In genomic region chr6:107153061-107153460, GRCh38 we compare ENCODE assay signal across 14 cellular contexts. TPM values are rescaled to one million over a fixed set of nuclear protein-coding genes. Genes with fewer than 3 reads are reported as not detected.
DNase-seq lines count a peak whose midpoint lies in the region; ATAC-seq, FAIRE-seq and TF ChIP-seq lines count a peak whose summit lies in the region.
"Had no signal": no experiment of that assay in that cellular context is flagged by ENCODE, and none has a peak within 500 bp of the region (broad histone marks: within the 10 kb centered on the region; RNA-seq: fewer than 3 reads in every experiment).

No MANE protein-coding gene starts in this region.

- H3K4me1 Mint-ChIP-seq in endothelial cell (ENCODE audit: unreplicated experiment) = peaks cover 5% of the 10 kb centered on the region
- H3K4me1 Mint-ChIP-seq: immature natural killer cell had no signal

- H3K9me3 ChIP-seq in A549 (no peaks in the 10 kb centered on the region), testis (no peaks in the 10 kb centered on the region)
- H3K9me3 ChIP-seq: gastrocnemius medialis had no signal

- FAIRE-seq in A549 (lab: Jason Lieb, UNC) = no peak
- FAIRE-seq: K562 had no signal

- H3K27me3 ChIP-seq in testis = no peaks in the 10 kb centered on the region
- H3K27me3 ChIP-seq: gastrocnemius medialis had no signal

- H3K4me3 Mint-ChIP-seq in endothelial cell (ENCODE audit: unreplicated experiment) = no peak overlapping the region
- H3K4me3 Mint-ChIP-seq: activated T-helper 1 cell treated with anti-CD3 and anti-CD28 coated beads, Interleukin-12 subunit alpha, Interleukin-12 subunit beta, Interleukin-2, Interleukin-4 antibody, amounts not matched to agents 30 ng/mL and 10 ng/mL and 1 ng/mL, durations not matched to agents 14 hours and 24 hours and 36 hours; effector memory CD8-positive, alpha-beta T cell; immature natural killer cell had no signal

- H3K36me3 ChIP-seq in testis (ENCODE audit: low read depth, missing control alignments) = no peaks in the 10 kb centered on the region
- H3K36me3 ChIP-seq: gastrocnemius medialis had no signal

- 58% methylated on average over 4 of the region's 4 CpGs for WGBS in A549 (ENCODE audit: missing lambda C conversion rate)
- WGBS in testis, 2 donors = 80 to 82% methylated on average over 4 of the region's 4 CpGs

- ATAC-seq in A549 (no peak), left colon (peak; percentile 84), HG03139 (IDR thresholded peaks at IDR 0.05; ENCODE audit: unreplicated experiment) (no peak)
- ATAC-seq: effector memory CD8-positive, alpha-beta T cell; gastrocnemius medialis; K562 had no signal

- TF ChIP-seq RAD21 in A549 (conservative IDR thresholded peaks at IDR 0.05 in 1 of 2, IDR thresholded peaks at IDR 0.05 in 1 of 2) = no peak

- no peak overlapping the region for H3K27ac Mint-ChIP-seq in endothelial cell (ENCODE audit: unreplicated experiment)
- H3K27ac Mint-ChIP-seq: activated T-helper 1 cell treated with anti-CD3 and anti-CD28 coated beads, Interleukin-12 subunit alpha, Interleukin-12 subunit beta, Interleukin-2, Interleukin-4 antibody, amounts not matched to agents 30 ng/mL and 10 ng/mL and 1 ng/mL, durations not matched to agents 14 hours and 24 hours and 36 hours; effector memory CD8-positive, alpha-beta T cell had no signal

- intact Hi-C loops in left colon (cut with DNase I, micrococcal nuclease) = no loop called here
- intact Hi-C loops in testis (cut with DNase I; ENCODE audit: low total_unique reads) = no loop called here

- peak overlapping the region; percentile 47 for H3K4me2 ChIP-seq in A549

- POLR2A ChIA-PET in A549 (lab: Yijun Ruan, JAX) = no interaction called here

- H3K27ac ChIP-seq in A549 (no peak overlapping the region), testis (no peak overlapping the region)
- H3K27ac ChIP-seq: gastrocnemius medialis had no signal

- no peaks in the 10 kb centered on the region for H3K9me3 Mint-ChIP-seq in endothelial cell (ENCODE audit: unreplicated experiment)
- H3K9me3 Mint-ChIP-seq: activated T-helper 1 cell treated with anti-CD3 and anti-CD28 coated beads, Interleukin-12 subunit alpha, Interleukin-12 subunit beta, Interleukin-2, Interleukin-4 antibody, amounts not matched to agents 30 ng/mL and 10 ng/mL and 1 ng/mL, durations not matched to agents 14 hours and 24 hours and 36 hours; effector memory CD8-positive, alpha-beta T cell; immature natural killer cell had no signal

- H3K4me1 ChIP-seq in A549 = peaks cover 15% of the 10 kb centered on the region
- no peaks in the 10 kb centered on the region for H3K4me1 ChIP-seq in testis
- H3K4me1 ChIP-seq: gastrocnemius medialis had no signal

- no peaks in the 10 kb centered on the region for H3K36me3 Mint-ChIP-seq in endothelial cell (ENCODE audit: low read depth, unreplicated experiment)

- DNase-seq in A549 (ENCODE audit: low read depth in 1 of 2, low spot score in 1 of 2) (no peak), HuH-7.5 (ENCODE audit: low spot score) (peak; percentile 19), NCI-H748 (lab: John Stamatoyannopoulos, UW; ENCODE audit: unreplicated experiment) (peak; percentile 68), left colon (no peak), ACHN (no peak), endothelial cell (ENCODE audit: low spot score) (no peak), testis (no peak)
- DNase-seq: effector memory CD8-positive, alpha-beta T cell; gastrocnemius medialis; immature natural killer cell; SHP77 had no signal

- in situ Hi-C loops in ACHN (cut with HindIII; ENCODE audit: low pct_ligation_motif_present, low pct_unique_long_range_greater_than_20kb, low sequenced_read_pairs) = no loop called here

- TF ChIP-seq EP300 in A549 (IDR thresholded peaks at IDR 0.05) = no peak

- TF ChIP-seq POLR2A in A549 (IDR thresholded peaks at IDR 0.05; ENCODE audit: low read length) (no peak), testis (IDR thresholded peaks at IDR 0.05) (no peak)

- H3K27me3 Mint-ChIP-seq in endothelial cell (ENCODE audit: unreplicated experiment) = peaks cover 8% of the 10 kb centered on the region
- H3K27me3 Mint-ChIP-seq: effector memory CD8-positive, alpha-beta T cell had no signal

- no peak overlapping the region for H3K4me3 ChIP-seq in A549
- H3K4me3 ChIP-seq in testis = no peak overlapping the region
- H3K4me3 ChIP-seq: gastrocnemius medialis, K562 had no signal

- CTCF ChIA-PET in A549 (lab: Yijun Ruan, JAX) = no interaction called here

- TF ChIP-seq CTCF in A549 (IDR thresholded peaks at IDR 0.05) (no peak), endothelial cell (IDR thresholded peaks at IDR 0.05; ENCODE audit: unreplicated experiment) (no peak), testis (IDR thresholded peaks at IDR 0.05) (no peak)

TF ChIP-seq in A549, 52 proteins besides CTCF, POLR2A, EP300 and RAD21:
- TF ChIP-seq KDM5A (IDR thresholded peaks at IDR 0.05) (no peak), CBX2 (IDR thresholded peaks at IDR 0.05; ENCODE audit: borderline replicate concordance, low read depth) (no peak), E2F6 (IDR thresholded peaks at IDR 0.05; ENCODE audit: borderline replicate concordance, low read depth) (no peak), NR3C1 (IDR thresholded peaks at IDR 0.05) (no peak), MAFK (IDR thresholded peaks at IDR 0.05; ENCODE audit: partially characterized antibody) (no peak), ELK1 (IDR thresholded peaks at IDR 0.05; ENCODE audit: low read depth, low read length) (no peak), HDAC2 (IDR thresholded peaks at IDR 0.05) (no peak), SREBF2 (IDR thresholded peaks at IDR 0.05) (no peak), RARB (CRISPR knock-in tag; IDR thresholded peaks at IDR 0.05) (no peak), BHLHE40 (IDR thresholded peaks at IDR 0.05; ENCODE audit: low read depth, low read length) (no peak), CEBPB (IDR thresholded peaks at IDR 0.05) (no peak)

RNA-seq across cellular contexts. Expression of gene BEND3, which starts 37.7 kb away (rescaled TPM):
- 2.2 and 2.7 TPM in 2 replicates for polyA plus RNA-seq in A549 (2011; rRNA removed)
- 2.1 and 2.9 TPM in 2 replicates for polyA plus RNA-seq in A549 (2012; cell fraction: cytosol; rRNA removed)
- 4.4 and 4.7 TPM in 2 replicates for polyA plus RNA-seq in A549 (2012; cell fraction: nucleus; rRNA removed)
- 2.3 to 2.7 TPM (median 2.4 TPM) in 3 replicates for polyA plus RNA-seq in A549 (2017; fragmentation: RNase III; extraction: RNeasy Plus Mini Kit Qiagen cat#74134 plus additional on column Dnase treatment)
- 6.4 and 6.5 TPM in 2 replicates for polyA minus RNA-seq in A549 (2011; rRNA and poly(A)+ RNA removed)
- total RNA-seq in left colon = 1 to 10 TPM; 5.6 to 8.3 TPM
- total RNA-seq in endothelial cell (ENCODE audit: unreplicated experiment) = 5.8 TPM
- total RNA-seq in testis = 1 to 10 TPM; 6.9 to 7.6 TPM
- polyA plus RNA-seq in testis (ENCODE audit: insufficient read depth, low read depth, low replicate concordance) = 3.7 TPM

Comparison
In these comparisons a context has a peak if more than half of its experiments do, and no peak if none do; other contexts are left out.
1. DNase-seq: peak in HuH-7.5 (single experiment) and NCI-H748 (single experiment); none in A549 (0 of 2), left colon (0 of 2), ACHN (single experiment), endothelial cell (single experiment) and testis (single experiment).